8 cellular contexts compared by ENCODE assay signal in the genomic region with DNA sequence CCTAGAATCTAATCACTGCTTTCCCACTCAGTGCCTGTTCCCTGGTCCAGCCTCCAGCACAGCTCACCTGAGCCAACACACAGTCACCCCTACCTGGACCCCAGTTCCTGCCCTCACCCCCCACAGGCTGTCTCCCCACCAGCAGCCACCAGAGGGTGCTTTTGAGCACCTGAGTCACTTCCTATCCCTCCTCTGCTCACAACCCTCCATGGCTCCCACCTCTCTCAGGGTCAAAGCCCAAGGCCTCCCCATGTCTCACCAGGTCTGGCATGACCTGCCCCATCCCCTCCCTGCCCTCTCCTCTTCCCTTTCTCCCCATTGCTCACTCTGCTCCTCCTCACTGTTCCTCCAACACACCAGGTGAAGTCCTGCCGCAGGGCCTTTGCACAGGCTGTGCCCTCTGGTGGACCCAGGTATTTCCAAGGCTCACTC. TPM values are rescaled to one million over a fixed set of nuclear protein-coding genes. Genes with fewer than 3 reads are reported as not detected.
DNase-seq lines count a peak whose midpoint lies in the region; ATAC-seq and TF ChIP-seq lines count a peak whose summit lies in the region.

No MANE protein-coding gene starts in this region.

- H3K36me3 Mint-ChIP-seq in T-cell, result no peaks in the 10 kb centered on the region

- no peak overlapping the region for H3K27ac Mint-ChIP-seq in T-cell

- H3K9ac ChIP-seq in GM23248, result no peak overlapping the region

- intact Hi-C loops in adrenal gland (cut with DNase I), result loop anchor here (5.0 kb wide), 2 partner anchors 57 to 72 kb away; no protein-coding TSS in a partner anchor
- intact Hi-C loops in right lobe of liver (cut with DNase I), result no loop called here
- intact Hi-C loops in stomach (cut with DNase I; ENCODE audit: low total_unique reads), result no loop called here

- POLR2A ChIA-PET in T-cell (lab: Charles Lee), result interaction anchor here in 1 of 2 donors (0.5 kb wide), 1 partner anchor 134 kb away, joined by 3 read pairs; no protein-coding TSS in a partner anchor

- peak; percentile 71 to 73 (median 72) for ATAC-seq in T-cell (replicated peaks in 1 of 4)
- peak; percentile 42 to 67 (median 54) for ATAC-seq in right lobe of liver
- ATAC-seq in HG03159 (IDR thresholded peaks at IDR 0.05; ENCODE audit: unreplicated experiment), result no peak

- H3K9me3 Mint-ChIP-seq in T-cell, result no peaks in the 10 kb centered on the region

- H3K27me3 Mint-ChIP-seq in T-cell, result peaks cover 3% of the 10 kb centered on the region in 2 donors

- H3K36me3 ChIP-seq in GM23248 (ENCODE audit: low read depth) (no peaks in the 10 kb centered on the region), adrenal gland (replicated peaks in 1 of 2) (no peaks in the 10 kb centered on the region), right lobe of liver (no peaks in the 10 kb centered on the region), stomach (no peaks in the 10 kb centered on the region)

- 95 to 100% methylated on average over 1 of the region's 1 CpG for WGBS in GM23248 (ENCODE audit: low coverage in 1 of 2, low lambda C conversion rate in 2 of 2, missing lambda C conversion rate in 2 of 2), 2 experiments
- WGBS in adrenal gland, 4 donors, result 100% methylated on average over 1 of the region's 1 CpG
- 89% methylated on average over 1 of the region's 1 CpG for WGBS in right lobe of liver (ENCODE audit: insufficient coverage, low coverage, low lambda C conversion rate, missing lambda C conversion rate)
- 93 to 100% (median 100%) methylated on average over 1 of the region's 1 CpG for WGBS in stomach, 5 donors

- peaks cover 6 to 14% (median 7%) of the 10 kb centered on the region in 3 donors for H3K4me1 Mint-ChIP-seq in T-cell

- no peaks in the 10 kb centered on the region for H4K20me1 ChIP-seq in GM23248 (ENCODE audit: insufficient read depth)

- H3K9me2 ChIP-seq in GM23248 (ENCODE audit: insufficient read depth), result no peaks in the 10 kb centered on the region

- no peaks in the 10 kb centered on the region for H3K9me3 ChIP-seq in GM23248 (ENCODE audit: low read depth)
- H3K9me3 ChIP-seq in adrenal gland (replicated peaks in 1 of 3), result no peaks in the 10 kb centered on the region
- H3K9me3 ChIP-seq in right lobe of liver, result no peaks in the 10 kb centered on the region
- no peaks in the 10 kb centered on the region for H3K9me3 ChIP-seq in stomach

- H3F3A ChIP-seq in GM23248 (ENCODE audit: insufficient read depth), result 0 out of 2 replicates have a peak, but pooled peaks cover 1% of the 10 kb centered on the region

- TF ChIP-seq POLR2A in adrenal gland (IDR thresholded peaks at IDR 0.05) (no peak), right lobe of liver (IDR thresholded peaks at IDR 0.05) (no peak), stomach (IDR thresholded peaks at IDR 0.05) (no peak)

- CTCF ChIA-PET in T-cell (lab: Charles Lee), result interaction anchor here in 1 of 2 donors (0.8 to 3.1 kb wide), 3 partner anchors 59 to 60 kb away, joined by 3 to 22 read pairs (median 4); a partner anchor contains a TSS

- no peaks in the 10 kb centered on the region for H3K27me3 ChIP-seq in GM23248 (replicated peaks; ENCODE audit: insufficient read depth)
- no peaks in the 10 kb centered on the region for H3K27me3 ChIP-seq in adrenal gland
- H3K27me3 ChIP-seq in right lobe of liver, result no peaks in the 10 kb centered on the region
- peaks cover 0 to 8% (median 0%) of the 10 kb centered on the region in 3 donors for H3K27me3 ChIP-seq in stomach

- in situ Hi-C loops in GM23248 (cut with MboI), result loop anchor here (10.0 kb wide), 1 partner anchor 54 kb away; no protein-coding TSS in a partner anchor

- no peak overlapping the region for H3K4me3 ChIP-seq in GM23248
- H3K4me3 ChIP-seq in adrenal gland, result no peak overlapping the region
- no peak overlapping the region for H3K4me3 ChIP-seq in right lobe of liver
- H3K4me3 ChIP-seq in stomach, result no peak overlapping the region

- no peak for TF ChIP-seq EP300 in stomach (IDR thresholded peaks at IDR 0.05)

- no peak overlapping the region for H3K4me3 Mint-ChIP-seq in T-cell

- H3K27ac ChIP-seq in GM23248, result no peak overlapping the region
- no peak overlapping the region for H3K27ac ChIP-seq in adrenal gland
- no peak overlapping the region for H3K27ac ChIP-seq in right lobe of liver
- no peak overlapping the region for H3K27ac ChIP-seq in stomach

- TF ChIP-seq CTCF in adrenal gland (IDR thresholded peaks at IDR 0.05) (peak in 5 of 6 experiments; percentile 39 to 56 (median 47)), right lobe of liver (IDR thresholded peaks at IDR 0.05) (peak; percentile 33 to 50 (median 40)), stomach (IDR thresholded peaks at IDR 0.05) (peak in 4 of 7 experiments; percentile 20 to 48 (median 22))

- peak; percentile 31 for DNase-seq in GM23248
- DNase-seq in T-cell, result peak in 33 of 34 experiments; percentile 12 to 67 (median 53)
- DNase-seq in adrenal gland, result peak in 1 of 7 donors; percentile 60
- no peak for DNase-seq in right lobe of liver
- no peak for DNase-seq in stomach
- no peak for DNase-seq in islet precursor cell
- no peak for DNase-seq in mesenteric fat pad (ENCODE audit: low spot score)

- H2AFZ ChIP-seq in GM23248, result no peak overlapping the region

- no peaks in the 10 kb centered on the region for H3K79me2 ChIP-seq in GM23248 (ENCODE audit: insufficient read depth)

- H3K4me2 ChIP-seq in GM23248 (ENCODE audit: unreplicated experiment), result no peak overlapping the region

- no peaks in the 10 kb centered on the region for H3K4me1 ChIP-seq in GM23248 (ENCODE audit: insufficient read depth)
- H3K4me1 ChIP-seq in adrenal gland (replicated peaks in 1 of 2), result no peaks in the 10 kb centered on the region
- H3K4me1 ChIP-seq in right lobe of liver, result peaks cover 0 to 1% (median 0%) of the 10 kb centered on the region in 4 donors
- H3K4me1 ChIP-seq in stomach, result peaks cover 0 to 7% (median 5%) of the 10 kb centered on the region in 4 donors

RNA-seq across cellular contexts. Expression of a gene that starts 7.1 kb away (rescaled TPM):
- 50.3 and 82.2 TPM in 2 replicates for total RNA-seq in GM23248 (2014; rRNA removed; shearing (Covaris generic))
- polyA plus RNA-seq in GM23248 (2016; fragmentation: Nextera tagmentation; extraction: Ambion mirVana) (33.0 and 37.0 TPM in 2 replicates), adrenal gland (10 to 100 TPM; 14.6 to 56.3 (median 32.1) TPM), stomach (10 to 100 TPM; 18.7 to 30.2 (median 24.6) TPM)
- total RNA-seq in T-cell (100 to 1,000 TPM in 2 of 5 donors, 10 to 100 TPM in 3; 71.8 to 103 (median 95.3) TPM), adrenal gland (100 to 1,000 TPM in 1 of 8 donors, 10 to 100 TPM in 7; 35.2 to 117 (median 50.9) TPM), right lobe of liver (100 to 1,000 TPM in 1 of 6 experiments, 10 to 100 TPM in 5; 47.3 to 118 (median 54.5) TPM), stomach (100 to 1,000 TPM in 2 of 5 donors, 10 to 100 TPM in 3; 24.6 to 178 (median 82.1) TPM), mesenteric fat pad (54.8 TPM)

Comparison
In these comparisons a context has a peak if more than half of its experiments do, and no peak if none do; other contexts are left out.
1. DNase-seq: peak in GM23248 (single experiment) and T-cell (33 of 34); none in right lobe of liver (0 of 3), stomach (single experiment), islet precursor cell (single experiment) and mesenteric fat pad (single experiment).
2. intact Hi-C loops: an anchor here in adrenal gland (5.0 kb wide); none called in right lobe of liver and stomach.
3. Peak in every context shown above with its lines, with median percentiles within 50 percentile points of each other: CTCF ChIP-seq.